In genomic region chr1:178238722-178239510, GRCh38 we compare ENCODE assay signal across 11 cellular contexts.
DNase-seq lines count a peak whose midpoint lies in the region; ATAC-seq and TF ChIP-seq lines count a peak whose summit lies in the region.
"Had no signal": no experiment of that assay in that cellular context is flagged by ENCODE, and none has a peak within 500 bp of the region (broad histone marks: within the 10 kb centered on the region; RNA-seq: fewer than 3 reads in every experiment).

No MANE protein-coding gene starts in this region.

- H3K36me3 ChIP-seq in SK-N-SH (replicated peaks in 1 of 2; ENCODE audit: control insufficient read depth in 1 of 2, insufficient read depth in 2 of 2, low read length in 1 of 2) (no peaks in the 10 kb centered on the region), upper lobe of right lung (no peaks in the 10 kb centered on the region)
- H3K36me3 ChIP-seq: BLaER1 had no signal

- POLR2A ChIA-PET in SK-N-SH (lab: Yijun Ruan, JAX) = no interaction called here

- intact Hi-C loops in upper lobe of right lung (cut with DNase I) = no loop called here

- peak overlapping the region; percentile 30 for H3K4me2 ChIP-seq in SK-N-SH
- H3K4me2 ChIP-seq: BLaER1 had no signal

- H2AFZ ChIP-seq in SK-N-SH (ENCODE audit: low read depth) = no peak overlapping the region

- TF ChIP-seq EP300 in SK-N-SH (IDR thresholded peaks at IDR 0.05; ENCODE audit: borderline replicate concordance in 1 of 2, low read depth in 1 of 2, low read length in 1 of 2) = peak; percentile 54 to 98

- H3K27ac ChIP-seq in SK-N-SH (ENCODE audit: low read depth in 2 of 2, low read length in 1 of 2) = peak overlapping the region; percentile 74 to 98; a peak in 3 of 4 replicates
- no peak overlapping the region for H3K27ac ChIP-seq in upper lobe of right lung
- H3K27ac ChIP-seq: BLaER1 had no signal

- H3K79me2 ChIP-seq in SK-N-SH (ENCODE audit: insufficient read depth) = peaks cover 59% of the 10 kb centered on the region

- H3K4me1 ChIP-seq in SK-N-SH (ENCODE audit: control insufficient read depth in 1 of 2, insufficient read depth in 2 of 2, low read depth in 1 of 2, low read length in 1 of 2) (peaks cover 0 to 6% of the 10 kb centered on the region in 2 experiments; a peak in 2 of 4 replicates), upper lobe of right lung (no peaks in the 10 kb centered on the region)
- H3K4me1 ChIP-seq: BLaER1 had no signal

- H4K20me1 ChIP-seq in SK-N-SH (ENCODE audit: insufficient read depth) = no peaks in the 10 kb centered on the region
- H4K20me1 ChIP-seq: BLaER1 had no signal

- ATAC-seq in upper lobe of right lung (peak; percentile 57), GM18873 (IDR thresholded peaks at IDR 0.05; ENCODE audit: low FRiP score, unreplicated experiment) (no peak)
- ATAC-seq: naive thymus-derived CD4-positive, alpha-beta T cell had no signal

- H3F3A ChIP-seq in SK-N-SH (replicated peaks; ENCODE audit: insufficient read depth) = peaks cover 36% of the 10 kb centered on the region

- H3K27me3 ChIP-seq in SK-N-SH (ENCODE audit: insufficient read depth) (no peaks in the 10 kb centered on the region), upper lobe of right lung (no peaks in the 10 kb centered on the region)
- H3K27me3 ChIP-seq: BLaER1 had no signal

- TF ChIP-seq RAD21 in SK-N-SH (IDR thresholded peaks at IDR 0.05; ENCODE audit: low read length) = no peak

- H3K9ac ChIP-seq in SK-N-SH = peak overlapping the region; percentile 77
- H3K9ac ChIP-seq: BLaER1 had no signal

- no peaks in the 10 kb centered on the region for H3K9me2 ChIP-seq in SK-N-SH

- 0% methylated on average over 1 of the region's 1 CpG for WGBS in SK-N-SH (ENCODE audit: low lambda C conversion rate)

- TF ChIP-seq CTCF in SK-N-SH (IDR thresholded peaks at IDR 0.05) = no peak
- no peak for TF ChIP-seq CTCF in fibroblast of villous mesenchyme (IDR thresholded peaks at IDR 0.05; ENCODE audit: insufficient read depth, low read depth, low read length)
- no peak for TF ChIP-seq CTCF in upper lobe of right lung (IDR thresholded peaks at IDR 0.05)

- H3K4me3 ChIP-seq in SK-N-SH (ENCODE audit: low read depth in 2 of 2, low read length in 1 of 2) = no peak overlapping the region; a peak in 1 of 4 replicates
- no peak overlapping the region for H3K4me3 ChIP-seq in fibroblast of villous mesenchyme (ENCODE audit: low read depth, low read length)
- H3K4me3 ChIP-seq in upper lobe of right lung = no peak overlapping the region
- H3K4me3 ChIP-seq: BLaER1 had no signal

- H3K9me3 ChIP-seq in SK-N-SH (no peaks in the 10 kb centered on the region), upper lobe of right lung (no peaks in the 10 kb centered on the region)
- H3K9me3 ChIP-seq: BLaER1 had no signal

- peak; percentile 52 for DNase-seq in SIG-M5 treated with dmso at 0.1 percent for 504 hours (lab: John Stamatoyannopoulos, UW; ENCODE audit: unreplicated experiment)
- no peak for DNase-seq in SIG-M5 (lab: John Stamatoyannopoulos, UW)
- DNase-seq in SK-N-SH = no peak
- peak; percentile 98 for DNase-seq in fibroblast of villous mesenchyme (ENCODE audit: low read depth)
- DNase-seq in upper lobe of right lung = no peak
- DNase-seq in effector CD4-positive, alpha-beta T cell = no peak
- no peak for DNase-seq in effector CD8-positive, alpha-beta T cell (lab: John Stamatoyannopoulos, UW)
- DNase-seq: activated CD4-positive, alpha-beta T cell treated with anti-CD3 and anti-CD28 coated beads for 48 hours; naive thymus-derived CD4-positive, alpha-beta T cell had no signal

- CTCF ChIA-PET in SK-N-SH (lab: Yijun Ruan, JAX) = no interaction called here

TF ChIP-seq in SK-N-SH, 30 proteins besides CTCF, POLR2A, EP300 and RAD21 (continues in another document):
- TF ChIP-seq CHD2 (IDR thresholded peaks at IDR 0.05; ENCODE audit: low read length, partially characterized antibody) (no peak), POLR2AphosphoS5 (IDR thresholded peaks at IDR 0.05; ENCODE audit: low read depth, low read length) (peak; percentile 69; the same call in 1 of the 2 replicates), MXI1 (IDR thresholded peaks at IDR 0.05; ENCODE audit: low read depth, low read length) (no peak), MEF2A (IDR thresholded peaks at IDR 0.05; ENCODE audit: borderline replicate concordance, low read depth) (peak; percentile 61), RXRA (IDR thresholded peaks at IDR 0.05; ENCODE audit: borderline replicate concordance, low read depth) (peak; percentile 76), ELF1 (IDR thresholded peaks at IDR 0.05) (no peak), FOSL2 (IDR thresholded peaks at IDR 0.05; ENCODE audit: borderline replicate concordance, low read depth) (peak; percentile 98), JUND (IDR thresholded peaks at IDR 0.05) (peak; percentile 97), USF2 (IDR thresholded peaks at IDR 0.05; ENCODE audit: borderline replicate concordance, low read depth, low read length) (no peak), RFX5 (IDR thresholded peaks at IDR 0.05; ENCODE audit: low read length) (no peak), FOXM1 (IDR thresholded peaks at IDR 0.05; ENCODE audit: low read depth) (peak; percentile 35; the same call in 1 of the 2 replicates), PBX3 (IDR thresholded peaks at IDR 0.05) (peak; percentile 99), ZBTB33 (IDR thresholded peaks at IDR 0.05; ENCODE audit: borderline replicate concordance, low read depth) (peak; percentile 54; the same call in 1 of the 2 replicates), TCF12 (IDR thresholded peaks at IDR 0.05) (peak; percentile 93), TEAD4 (IDR thresholded peaks at IDR 0.05; ENCODE audit: borderline replicate concordance, insufficient read depth) (peak; percentile 95), NRF1 (IDR thresholded peaks at IDR 0.05; ENCODE audit: low read depth, low read length) (no peak), REST (IDR thresholded peaks at IDR 0.05; ENCODE audit: low read depth, low read length) (no peak), MAX (IDR thresholded peaks at IDR 0.05; ENCODE audit: low read depth) (peak; percentile 28; the same call in 1 of the 2 replicates), NFIC (IDR thresholded peaks at IDR 0.05; ENCODE audit: borderline replicate concordance) (peak; percentile 65)

Comparison
In these comparisons a context has a peak if more than half of its experiments do, and no peak if none do; other contexts are left out.
1. DNase-seq: peak in SIG-M5 treated with dmso at 0.1 percent for 504 hours (single experiment) and fibroblast of villous mesenchyme (single experiment); none in SIG-M5 (single experiment), SK-N-SH (single experiment), upper lobe of right lung (single experiment), effector CD4-positive, alpha-beta T cell (single experiment) and effector CD8-positive, alpha-beta T cell (single experiment).